13 cellular contexts compared by ENCODE assay signal in the genomic region with DNA sequence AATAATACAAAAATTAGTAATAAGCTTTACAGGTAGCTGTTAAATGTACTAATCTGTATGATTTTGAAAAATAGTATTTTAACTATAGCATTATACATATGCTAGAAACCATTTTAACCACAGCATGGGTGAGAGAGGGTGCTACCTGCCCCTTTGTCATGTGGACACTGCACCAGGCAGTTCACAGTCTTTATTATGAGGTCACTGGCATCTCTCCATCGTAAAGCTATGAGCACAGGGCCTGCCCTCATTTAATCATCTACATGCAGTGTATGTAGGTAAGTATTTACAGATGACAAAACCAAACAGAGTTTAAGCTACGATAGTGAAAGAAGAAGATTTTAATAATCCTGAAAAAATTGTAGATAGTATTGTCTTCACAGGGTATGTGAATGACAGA. TPM values are rescaled to one million over a fixed set of nuclear protein-coding genes. Genes with fewer than 3 reads are reported as not detected.
DNase-seq lines count a peak whose midpoint lies in the region; ATAC-seq and TF ChIP-seq lines count a peak whose summit lies in the region.
"Had no signal": no experiment of that assay in that cellular context is flagged by ENCODE, and none has a peak within 500 bp of the region (broad histone marks: within the 10 kb centered on the region; RNA-seq: fewer than 3 reads in every experiment).

No MANE protein-coding gene starts in this region.

- TF ChIP-seq CTCF in astrocyte of the spinal cord (IDR thresholded peaks at IDR 0.05; ENCODE audit: low read depth, low read length) (no peak), fibroblast of the aortic adventitia (IDR thresholded peaks at IDR 0.05; ENCODE audit: insufficient read depth, low read length) (no peak), neural progenitor cell (IDR thresholded peaks at IDR 0.05) (no peak), upper lobe of left lung (IDR thresholded peaks at IDR 0.05) (no peak), endothelial cell (IDR thresholded peaks at IDR 0.05; ENCODE audit: unreplicated experiment) (no peak)

- H3K79me2 ChIP-seq in neural progenitor cell (ENCODE audit: low read depth): no peaks in the 10 kb centered on the region

- H3K4me3 Mint-ChIP-seq in neural progenitor cell: no peak overlapping the region
- no peak overlapping the region for H3K4me3 Mint-ChIP-seq in endothelial cell (ENCODE audit: unreplicated experiment)
- H3K4me3 Mint-ChIP-seq: activated naive CD4-positive, alpha-beta T cell treated with anti-CD3 and anti-CD28 coated beads, Interleukin-2, amount 50 U/mL, for 24 hours had no signal

- no peak overlapping the region for H3K4me2 ChIP-seq in neural progenitor cell

- H4K20me1 ChIP-seq in neural progenitor cell (ENCODE audit: low read depth): no peaks in the 10 kb centered on the region

- no peaks in the 10 kb centered on the region for H3F3A ChIP-seq in neural progenitor cell (ENCODE audit: low read depth)

- no peaks in the 10 kb centered on the region for H3K36me3 Mint-ChIP-seq in neural progenitor cell
- H3K36me3 Mint-ChIP-seq in endothelial cell (ENCODE audit: low read depth, unreplicated experiment): no peaks in the 10 kb centered on the region
- H3K36me3 Mint-ChIP-seq: activated naive CD4-positive, alpha-beta T cell treated with anti-CD3 and anti-CD28 coated beads, Interleukin-2, amount 50 U/mL, for 24 hours had no signal

- H3K9me3 Mint-ChIP-seq in neural progenitor cell (peaks cover 2% of the 10 kb centered on the region), endothelial cell (ENCODE audit: unreplicated experiment) (no peaks in the 10 kb centered on the region)
- H3K9me3 Mint-ChIP-seq: activated naive CD4-positive, alpha-beta T cell treated with anti-CD3 and anti-CD28 coated beads, Interleukin-2, amount 50 U/mL, for 24 hours had no signal

- H3K4me1 Mint-ChIP-seq in neural progenitor cell (peaks cover 19% of the 10 kb centered on the region), endothelial cell (ENCODE audit: unreplicated experiment) (no peaks in the 10 kb centered on the region)
- H3K4me1 Mint-ChIP-seq: activated naive CD4-positive, alpha-beta T cell treated with anti-CD3 and anti-CD28 coated beads, Interleukin-2, amount 50 U/mL, for 24 hours had no signal

- H3K4me1 ChIP-seq in neural progenitor cell: peaks cover 3% of the 10 kb centered on the region
- peaks cover 7 to 17% (median 10%) of the 10 kb centered on the region in 4 donors for H3K4me1 ChIP-seq in upper lobe of left lung
- H3K4me1 ChIP-seq: HAP-1 had no signal

- H2AFZ ChIP-seq in neural progenitor cell (replicated peaks): no peak overlapping the region

- ATAC-seq in upper lobe of left lung (ENCODE audit: low FRiP score in 2 of 2): no peak

- H3K27ac Mint-ChIP-seq in neural progenitor cell (peak overlapping the region; percentile 44), endothelial cell (ENCODE audit: unreplicated experiment) (no peak overlapping the region)
- H3K27ac Mint-ChIP-seq: activated naive CD4-positive, alpha-beta T cell treated with anti-CD3 and anti-CD28 coated beads, Interleukin-2, amount 50 U/mL, for 24 hours had no signal

- H3K27ac ChIP-seq in neural progenitor cell: no peak overlapping the region
- peak overlapping the region; percentile 51 to 78 (median 62) for H3K27ac ChIP-seq in upper lobe of left lung

- no peak for TF ChIP-seq POLR2A in upper lobe of left lung (IDR thresholded peaks at IDR 0.05)

- H3K9ac ChIP-seq in neural progenitor cell: no peak overlapping the region

- H3K4me3 ChIP-seq in astrocyte of the spinal cord (ENCODE audit: low read depth, low read length) (no peak overlapping the region), fibroblast of the aortic adventitia (ENCODE audit: low read depth, low read length) (no peak overlapping the region), neural progenitor cell (no peak overlapping the region), upper lobe of left lung (no peak overlapping the region)
- H3K4me3 ChIP-seq: HAP-1 had no signal

- DNase-seq in astrocyte of the spinal cord (ENCODE audit: low read depth, low spot score) (peak; percentile 11), fibroblast of the aortic adventitia (ENCODE audit: low read depth) (peak; percentile 51), neural progenitor cell (ENCODE audit: low spot score) (no peak), upper lobe of left lung (no peak), endothelial cell (ENCODE audit: low spot score) (no peak), UCSD-AML1 (lab: John Stamatoyannopoulos, UW; ENCODE audit: unreplicated experiment) (no peak), COLO829 (ENCODE audit: low spot score) (no peak)
- DNase-seq: activated CD4-positive, alpha-beta T cell treated with anti-CD3 and anti-CD28 coated beads for 48 hours; activated T-cell treated with anti-CD3 and anti-CD28 coated beads for 4 hours; caudate nucleus; stimulated activated CD4-positive, alpha-beta T cell treated with anti-CD3 and anti-CD28 coated beads, Interleukin-4, amount 100 ng/mL, for 24 hours had no signal

- H3K36me3 ChIP-seq in neural progenitor cell (no peaks in the 10 kb centered on the region), upper lobe of left lung (no peaks in the 10 kb centered on the region)
- H3K36me3 ChIP-seq: HAP-1 had no signal

- H3K9me3 ChIP-seq in neural progenitor cell (ENCODE audit: low read depth) (no peaks in the 10 kb centered on the region), upper lobe of left lung (no peaks in the 10 kb centered on the region)
- H3K9me3 ChIP-seq: HAP-1 had no signal

- H3K27me3 Mint-ChIP-seq in neural progenitor cell (ENCODE audit: insufficient read depth, low read depth): no peaks in the 10 kb centered on the region
- H3K27me3 Mint-ChIP-seq in endothelial cell (ENCODE audit: unreplicated experiment): no peaks in the 10 kb centered on the region

- H3K27me3 ChIP-seq in neural progenitor cell (no peaks in the 10 kb centered on the region), upper lobe of left lung (no peaks in the 10 kb centered on the region)

- no peak for TF ChIP-seq EP300 in upper lobe of left lung (IDR thresholded peaks at IDR 0.05)

- 47 to 52% methylated on average over 2 of the region's 2 CpGs for WGBS in upper lobe of left lung, 2 donors

- in situ Hi-C loops in astrocyte of the spinal cord (cut with HindIII; ENCODE audit: low sequenced_read_pairs): no loop called here

RNA-seq across cellular contexts. Expression of gene EDNRB, which starts 21.7 kb away (rescaled TPM):
- 1.3 and 23.3 TPM in 2 replicates for total RNA-seq in fibroblast of the aortic adventitia (ENCODE audit: low replicate concordance)
- 2.0 and 2.2 TPM in 2 replicates for total RNA-seq in neural progenitor cell (ENCODE audit: low replicate concordance)
- total RNA-seq in upper lobe of left lung: 100 to 1,000 TPM in 1 of 6 donors, 10 to 100 TPM in 5; 28.5 to 146 (median 52.4) TPM
- 1.4 TPM for total RNA-seq in endothelial cell (ENCODE audit: unreplicated experiment)

Comparison
In these comparisons a context has a peak if more than half of its experiments do, and no peak if none do; other contexts are left out.
1. DNase-seq: peak in astrocyte of the spinal cord (single experiment) and fibroblast of the aortic adventitia (single experiment); none in neural progenitor cell (single experiment), upper lobe of left lung (0 of 2), endothelial cell (single experiment), UCSD-AML1 (single experiment) and COLO829 (single experiment).